In the genomic region with DNA sequence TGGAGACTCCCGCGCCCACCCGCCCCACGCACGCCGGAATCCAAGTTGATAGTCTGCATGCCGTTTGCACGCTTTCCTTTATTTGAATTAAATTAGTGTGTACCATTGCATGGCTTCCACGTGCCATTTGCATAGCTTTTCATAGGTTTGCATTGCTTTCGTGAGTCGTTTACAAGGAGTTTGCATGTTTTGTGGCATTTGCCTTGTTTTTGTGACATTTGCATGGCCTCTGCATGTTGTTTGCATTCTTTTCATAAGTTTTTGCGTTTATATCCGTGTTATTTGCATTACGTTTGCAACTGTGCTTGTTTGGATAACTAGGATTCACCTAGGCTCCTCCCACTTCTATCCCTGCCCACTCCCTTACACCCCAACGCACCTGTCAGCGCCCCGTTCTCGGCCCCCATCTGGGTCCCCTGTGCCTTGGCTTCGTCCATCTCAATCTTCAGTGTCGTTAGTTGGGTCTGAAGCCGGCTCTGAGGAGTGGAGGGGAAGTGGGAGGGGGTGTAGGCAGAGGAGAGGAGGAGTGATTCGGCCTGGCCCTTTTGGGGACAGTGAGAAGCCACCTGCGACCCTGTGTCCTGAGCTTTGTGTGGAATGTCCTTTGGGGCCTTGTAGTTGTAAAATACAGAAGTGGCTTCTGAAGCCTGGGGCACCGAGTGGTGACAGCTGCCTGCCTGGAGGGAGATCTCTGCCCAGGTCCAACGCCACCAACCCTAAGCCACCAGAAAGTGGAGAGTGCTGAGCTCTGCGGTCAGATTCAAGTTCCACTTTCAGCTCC, we compare ENCODE assay signal across 9 cellular contexts. TPM values are rescaled to one million over a fixed set of nuclear protein-coding genes. Genes with fewer than 3 reads are reported as not detected.
DNase-seq lines count a peak whose midpoint lies in the region; ATAC-seq, FAIRE-seq and TF ChIP-seq lines count a peak whose summit lies in the region.
"Had no signal": no experiment of that assay in that cellular context is flagged by ENCODE, and none has a peak within 500 bp of the region (broad histone marks: within the 10 kb centered on the region; RNA-seq: fewer than 3 reads in every experiment).

No MANE protein-coding gene starts in this region.

- H3K79me2 ChIP-seq in fibroblast of lung (ENCODE audit: control insufficient read depth, insufficient read depth, low read length): no peaks in the 10 kb centered on the region

- H3K4me2 ChIP-seq in fibroblast of lung (ENCODE audit: extremely low read depth, insufficient read depth, low read length): peak overlapping the region; percentile 98

- H2AFZ ChIP-seq in fibroblast of lung (ENCODE audit: low read length): peak overlapping the region; percentile 91

- DNase-seq in RWPE2 (ENCODE audit: low spot score) (no peak), fibroblast of lung (ENCODE audit: low read depth in 2 of 2) (no peak), sigmoid colon (no peak), NCI-H1930 (lab: John Stamatoyannopoulos, UW) (no peak), urothelium cell line (ENCODE audit: low spot score) (no peak)
- DNase-seq in central memory CD4-positive, alpha-beta T cell: no peak

- 5 to 8% methylated on average over 26 of the region's 26 CpGs for WGBS in sigmoid colon, 2 donors

- H3K27me3 ChIP-seq in RWPE2 (ENCODE audit: insufficient read depth, poor library complexity, severe bottlenecking): no peaks in the 10 kb centered on the region
- peaks cover 3% of the 10 kb centered on the region for H3K27me3 ChIP-seq in fibroblast of lung (ENCODE audit: control insufficient read depth, insufficient read depth, low read length)
- peaks cover 0 to 28% (median 10%) of the 10 kb centered on the region in 3 donors for H3K27me3 ChIP-seq in sigmoid colon

- no peak for FAIRE-seq in urothelium cell line (lab: Jason Lieb, UNC)
- FAIRE-seq: frontal cortex had no signal

- no peaks in the 10 kb centered on the region for H3K4me1 ChIP-seq in RWPE2 (ENCODE audit: insufficient read depth, poor library complexity, severe bottlenecking)
- peaks cover 2% of the 10 kb centered on the region for H3K4me1 ChIP-seq in fibroblast of lung (ENCODE audit: control insufficient read depth, extremely low read depth, insufficient read depth, low read length)
- H3K4me1 ChIP-seq in sigmoid colon: peaks cover 0 to 23% (median 18%) of the 10 kb centered on the region in 4 donors

- H3K36me3 ChIP-seq in RWPE2 (ENCODE audit: low read depth) (no peaks in the 10 kb centered on the region), fibroblast of lung (ENCODE audit: control insufficient read depth, insufficient read depth, low read length) (no peaks in the 10 kb centered on the region), sigmoid colon (no peaks in the 10 kb centered on the region)

- intact Hi-C loops in sigmoid colon (cut with DNase I): no loop called here

- peak; percentile 21 for ATAC-seq in GM19395 (IDR thresholded peaks at IDR 0.05; ENCODE audit: unreplicated experiment)
- ATAC-seq in RWPE2 (ENCODE audit: low read depth): no peak

- H3K4me3 ChIP-seq in RWPE2 (ENCODE audit: severe bottlenecking): peak overlapping the region; percentile 29
- H3K4me3 ChIP-seq in fibroblast of lung (replicated peaks in 1 of 4; ENCODE audit: control extremely low read depth in 1 of 4, insufficient read depth in 1 of 4, low read depth in 3 of 4, low read length in 4 of 4): peak overlapping the region; percentile 30 to 51 (median 42)
- H3K4me3 ChIP-seq in sigmoid colon: peak overlapping the region; percentile 3 to 53 (median 40)

- no peaks in the 10 kb centered on the region for H4K20me1 ChIP-seq in fibroblast of lung (ENCODE audit: control insufficient read depth, extremely low read depth, insufficient read depth, low read length)

- TF ChIP-seq CTCF in 22Rv1 (IDR thresholded peaks at IDR 0.05) (peak; percentile 70), RWPE2 (IDR thresholded peaks at IDR 0.05; ENCODE audit: poor library complexity, severe bottlenecking) (peak; percentile 70), fibroblast of lung (conservative IDR thresholded peaks at IDR 0.05 in 1 of 2, IDR thresholded peaks at IDR 0.05 in 1 of 2; ENCODE audit: low read depth in 1 of 2, low read length in 2 of 2) (no peak), sigmoid colon (IDR thresholded peaks at IDR 0.05) (peak in 1 of 4 experiments; percentile 27)

- TF ChIP-seq POLR2A in sigmoid colon (IDR thresholded peaks at IDR 0.05): no peak

- no peak overlapping the region for H3K9ac ChIP-seq in fibroblast of lung (ENCODE audit: insufficient read depth, low read length)

- H3K27ac ChIP-seq in 22Rv1: no peak overlapping the region
- no peak overlapping the region for H3K27ac ChIP-seq in RWPE2 (ENCODE audit: poor library complexity, severe bottlenecking)
- no peak overlapping the region for H3K27ac ChIP-seq in fibroblast of lung (ENCODE audit: insufficient read depth, low read length)
- no peak overlapping the region for H3K27ac ChIP-seq in sigmoid colon

- TF ChIP-seq EP300 in sigmoid colon (IDR thresholded peaks at IDR 0.05): no peak

- H3K9me3 ChIP-seq in RWPE2 (ENCODE audit: severe bottlenecking) (no peaks in the 10 kb centered on the region), fibroblast of lung (ENCODE audit: control insufficient read depth, insufficient read depth, low read depth, low read length) (no peaks in the 10 kb centered on the region), sigmoid colon (peaks cover 0 to 8% (median 0%) of the 10 kb centered on the region in 4 donors)

RNA-seq across cellular contexts. Expression of a gene that starts 2.4 kb away (rescaled TPM):
- total RNA-seq in fibroblast of lung (not detected in 2 replicates), sigmoid colon (1 to 10 TPM in 1 of 4 donors, not detected in 3; 4.4 TPM)
- polyA plus RNA-seq in fibroblast of lung (not detected in 2 replicates), sigmoid colon (under 1 TPM in 1 of 3 donors, not detected in 2; 0.35 TPM)
- polyA plus RNA-seq in fibroblast of lung (2012): not detected in 2 replicates
- polyA minus RNA-seq in fibroblast of lung (ENCODE audit: low replicate concordance): not detected in 2 replicates
- total RNA-seq: frontal cortex had no signal

RNA-seq across cellular contexts. Expression of a gene that starts 13.9 kb away (rescaled TPM):
- 4.3 and 4.6 TPM in 2 replicates for total RNA-seq in fibroblast of lung
- 2.4 and 5.6 TPM in 2 replicates for polyA plus RNA-seq in fibroblast of lung
- 2.7 and 5.0 TPM in 2 replicates for polyA plus RNA-seq in fibroblast of lung (2012)
- polyA minus RNA-seq in fibroblast of lung (ENCODE audit: low replicate concordance): 3.0 TPM in 1 of 2 replicates, not detected in the other
- 100 to 1,000 TPM in 3 of 4 donors, 10 to 100 TPM in 1; 81.0 to 125 (median 111) TPM for total RNA-seq in sigmoid colon
- polyA plus RNA-seq in sigmoid colon: 100 to 1,000 TPM in 1 of 3 donors, 10 to 100 TPM in 2; 37.8 to 127 (median 40.7) TPM

RNA-seq across cellular contexts. Expression of a gene that starts 14.4 kb away (rescaled TPM):
- total RNA-seq in fibroblast of lung (not detected in 2 replicates), sigmoid colon (10 to 100 TPM; 10.5 to 34.6 (median 19.7) TPM)
- polyA plus RNA-seq in fibroblast of lung (not detected in 2 replicates), sigmoid colon (10 to 100 TPM in 2 of 3 donors, 1 to 10 TPM in 1; 3.0 to 54.7 (median 13.2) TPM)
- polyA plus RNA-seq in fibroblast of lung (2012): not detected in 2 replicates
- polyA minus RNA-seq in fibroblast of lung (ENCODE audit: low replicate concordance): not detected in 2 replicates

RNA-seq across cellular contexts. Expression of a gene that starts 28.3 kb away (rescaled TPM):
- total RNA-seq in fibroblast of lung: 28.0 and 34.7 TPM in 2 replicates
- polyA plus RNA-seq in fibroblast of lung: 24.8 and 26.3 TPM in 2 replicates
- polyA plus RNA-seq in fibroblast of lung (2012): 36.7 and 49.2 TPM in 2 replicates
- polyA minus RNA-seq in fibroblast of lung (ENCODE audit: low replicate concordance): 34.6 and 49.5 TPM in 2 replicates
- 10 to 100 TPM; 40.4 to 55.8 (median 44.8) TPM for total RNA-seq in sigmoid colon
- polyA plus RNA-seq in sigmoid colon: 100 to 1,000 TPM in 1 of 3 donors, 10 to 100 TPM in 2; 71.5 to 102 (median 79.4) TPM

RNA-seq across cellular contexts. Expression of a gene that starts 54.2 kb away (rescaled TPM):
- total RNA-seq in fibroblast of lung (11.1 and 17.2 TPM in 2 replicates), sigmoid colon (10 to 100 TPM in 3 of 4 donors, 1 to 10 TPM in 1; 4.6 to 22.2 (median 15.4) TPM)
- polyA plus RNA-seq in fibroblast of lung (3.7 and 5.4 TPM in 2 replicates), sigmoid colon (10 to 100 TPM in 1 of 3 donors, 1 to 10 TPM in 2; 3.7 to 16.0 (median 4.8) TPM)
- polyA plus RNA-seq in fibroblast of lung (2012): 5.1 and 8.2 TPM in 2 replicates
- polyA minus RNA-seq in fibroblast of lung (ENCODE audit: low replicate concordance): 0.90 and 1.9 TPM in 2 replicates

Comparison
In these comparisons a context has a peak if more than half of its experiments do, and no peak if none do; other contexts are left out.
1. CTCF ChIP-seq: peak in 22Rv1 (single experiment) and RWPE2 (single experiment); none in fibroblast of lung (0 of 2).
2. RNA of a gene that starts 13.9 kb away (total RNA-seq): 81.0 to 125 TPM in sigmoid colon; 4.3 to 4.6 TPM in fibroblast of lung; every median in the first group is over 10 times any median in the second.
3. RNA of a gene that starts 14.4 kb away (total RNA-seq): 10.5 to 34.6 TPM in sigmoid colon; not detected in fibroblast of lung; every median in the first group is over 10 times any median in the second.
4. Peak in every context shown above with its lines, with median percentiles within 50 percentile points of each other: H3K4me3 ChIP-seq.